Comparison of ENCODE assay signal across 10 cellular contexts in the genomic region with DNA sequence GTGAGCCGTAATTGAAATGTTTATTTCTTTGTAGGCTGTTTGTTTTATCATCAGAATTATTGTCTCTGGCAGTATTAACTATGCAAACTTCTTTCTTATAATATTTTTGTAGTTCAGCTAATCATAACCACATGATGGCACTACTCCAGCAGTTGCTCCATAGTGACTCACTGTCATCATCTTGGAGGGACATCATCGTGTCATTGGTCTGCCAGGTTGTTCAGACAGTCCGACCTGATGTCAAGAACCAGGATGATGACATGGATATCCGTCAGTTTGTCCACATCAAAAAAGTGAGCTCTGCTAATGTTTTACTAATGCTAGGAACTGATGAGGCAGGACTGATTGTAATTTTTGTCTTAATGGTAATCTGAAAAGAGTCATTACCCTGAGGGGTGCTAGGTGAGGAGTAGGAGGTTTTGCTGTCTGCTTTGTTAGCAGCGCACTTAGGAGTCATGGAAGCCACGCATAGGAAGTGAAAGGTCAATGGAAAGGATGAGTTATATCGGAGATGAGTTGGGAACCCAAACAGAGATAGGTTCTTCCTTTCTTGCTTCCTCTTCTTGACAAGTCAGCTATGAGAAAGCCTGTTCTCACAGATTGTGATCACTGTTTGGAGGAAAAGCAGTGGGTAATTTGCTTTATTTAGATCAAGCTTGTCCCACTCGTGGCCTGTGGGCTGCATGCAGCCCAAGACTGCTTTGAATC. TPM values are rescaled to one million over a fixed set of nuclear protein-coding genes. Genes with fewer than 3 reads are reported as not detected.
DNase-seq lines count a peak whose midpoint lies in the region; ATAC-seq and TF ChIP-seq lines count a peak whose summit lies in the region.
"Had no signal": no experiment of that assay in that cellular context is flagged by ENCODE, and none has a peak within 500 bp of the region (broad histone marks: within the 10 kb centered on the region; RNA-seq: fewer than 3 reads in every experiment).

No MANE protein-coding gene starts in this region.

- H3K27me3 Mint-ChIP-seq in naive B cell (no peaks in the 10 kb centered on the region), CD14-positive monocyte (ENCODE audit: low read depth in 3 of 3) (no peaks in the 10 kb centered on the region)
- H3K27me3 Mint-ChIP-seq in activated naive CD4-positive, alpha-beta T cell treated with anti-CD3 and anti-CD28 coated beads, Interleukin-2, amount 10 ng/mL, durations not matched to agents 7 days and 5 days, result no peaks in the 10 kb centered on the region

- DNase-seq in naive B cell, result peak; percentile 33
- DNase-seq in NCI-H1105 (lab: John Stamatoyannopoulos, UW), result no peak
- DNase-seq in activated naive CD4-positive, alpha-beta T cell treated with anti-CD3 and anti-CD28 coated beads, Interleukin-2, amount 10 ng/mL, durations not matched to agents 7 days and 5 days, result no peak
- DNase-seq in NCI-H146 (lab: John Stamatoyannopoulos, UW), result no peak
- no peak for DNase-seq in CD14-positive monocyte (ENCODE audit: low spot score)
- DNase-seq: activated naive CD4-positive, alpha-beta T cell had no signal

- no peaks in the 10 kb centered on the region for H3K27me3 ChIP-seq in OCI-LY3 (ENCODE audit: low read depth, low read length)

- no peaks in the 10 kb centered on the region for H3K9me3 ChIP-seq in OCI-LY3 (ENCODE audit: insufficient read depth, low read length)

- peak overlapping the region; percentile 81 for H3K27ac ChIP-seq in OCI-LY3 (ENCODE audit: low read length)
- H3K27ac ChIP-seq: KMS-11 had no signal

- peaks cover 0 to 2% (median 0%) of the 10 kb centered on the region in 7 donors for H3K9me3 Mint-ChIP-seq in naive B cell
- H3K9me3 Mint-ChIP-seq in activated naive CD4-positive, alpha-beta T cell treated with anti-CD3 and anti-CD28 coated beads, Interleukin-2, amount 10 ng/mL, durations not matched to agents 7 days and 5 days, result no peaks in the 10 kb centered on the region
- no peaks in the 10 kb centered on the region for H3K9me3 Mint-ChIP-seq in CD14-positive monocyte

- H3K4me1 Mint-ChIP-seq in naive B cell, result peaks cover 48 to 81% (median 49%) of the 10 kb centered on the region in 3 donors
- H3K4me1 Mint-ChIP-seq in activated naive CD4-positive, alpha-beta T cell treated with anti-CD3 and anti-CD28 coated beads, Interleukin-2, amount 10 ng/mL, durations not matched to agents 7 days and 5 days, result no peaks in the 10 kb centered on the region
- H3K4me1 Mint-ChIP-seq in CD14-positive monocyte, result no peaks in the 10 kb centered on the region

- peak overlapping the region; percentile 88 for H3K4me2 ChIP-seq in OCI-LY3 (ENCODE audit: low read length)
- H3K4me2 ChIP-seq: KMS-11 had no signal

- H4K20me1 ChIP-seq in OCI-LY3 (ENCODE audit: insufficient read depth, low read length), result peaks cover 18% of the 10 kb centered on the region

- intact Hi-C loops in CD14-positive monocyte (cut with micrococcal nuclease), result no loop called here

- TF ChIP-seq CTCF in OCI-LY3 (IDR thresholded peaks at IDR 0.05; ENCODE audit: low read depth, low read length), result peak; percentile 39
- no peak for TF ChIP-seq CTCF in CD14-positive monocyte (IDR thresholded peaks at IDR 0.05)

- H3K36me3 Mint-ChIP-seq in naive B cell (peaks cover 9 to 10% of the 10 kb centered on the region in 2 donors), CD14-positive monocyte (peaks cover 64 to 81% of the 10 kb centered on the region in 2 donors)
- H3K36me3 Mint-ChIP-seq in activated naive CD4-positive, alpha-beta T cell treated with anti-CD3 and anti-CD28 coated beads, Interleukin-2, amount 10 ng/mL, durations not matched to agents 7 days and 5 days, result peaks cover 47% of the 10 kb centered on the region

- H3K4me3 ChIP-seq in OCI-LY3 (ENCODE audit: low read length), result peak overlapping the region; percentile 56

- peaks cover 18% of the 10 kb centered on the region; the same call in 1 of the 2 replicates for H3K79me2 ChIP-seq in OCI-LY3 (ENCODE audit: low read length)

- CTCF ChIA-PET in activated naive CD4-positive, alpha-beta T cell treated with anti-CD3 and anti-CD28 coated beads, Interleukin-2, amount 10 ng/mL, durations not matched to agents 7 days and 5 days (lab: Charles Lee), result interaction anchor here (0.7 kb wide), 1 partner anchor 61 kb away, joined by 3 read pairs; the partner anchor contains the start of gene IDH1

- peak overlapping the region; percentile 39 to 90 (median 76) for H3K4me3 Mint-ChIP-seq in naive B cell
- no peak overlapping the region for H3K4me3 Mint-ChIP-seq in activated naive CD4-positive, alpha-beta T cell treated with anti-CD3 and anti-CD28 coated beads, Interleukin-2, amount 10 ng/mL, durations not matched to agents 7 days and 5 days
- H3K4me3 Mint-ChIP-seq in CD14-positive monocyte, result no peak overlapping the region

- H3K4me1 ChIP-seq in OCI-LY3 (ENCODE audit: low read length), result peaks cover 63% of the 10 kb centered on the region

- peak overlapping the region; percentile 32; the same call in 1 of the 2 replicates for H3K9ac ChIP-seq in OCI-LY3 (ENCODE audit: low read length)
- H3K9ac ChIP-seq: KMS-11 had no signal

- ATAC-seq in GM18519 (IDR thresholded peaks at IDR 0.05; ENCODE audit: low FRiP score, unreplicated experiment) (peak; percentile 54), HG02571 (IDR thresholded peaks at IDR 0.05; ENCODE audit: unreplicated experiment) (peak; percentile 57), naive B cell (ENCODE audit: low read depth in 2 of 2) (peak; percentile 34 to 46)

- peaks cover 32% of the 10 kb centered on the region for H3K36me3 ChIP-seq in OCI-LY3 (replicated peaks; ENCODE audit: low read depth, low read length)

- no peak overlapping the region for H2AFZ ChIP-seq in OCI-LY3 (ENCODE audit: low read depth, low read length)

- H3K27ac Mint-ChIP-seq in naive B cell, result peak overlapping the region; percentile 43 to 98 (median 96)
- no peak overlapping the region for H3K27ac Mint-ChIP-seq in activated naive CD4-positive, alpha-beta T cell treated with anti-CD3 and anti-CD28 coated beads, Interleukin-2, amount 10 ng/mL, durations not matched to agents 7 days and 5 days
- H3K27ac Mint-ChIP-seq in CD14-positive monocyte, result peak overlapping the region in 2 of 7 donors; percentile 2 to 55

RNA-seq across cellular contexts. Expression of gene PIKFYVE, which starts 49.2 kb away (rescaled TPM):
- polyA plus RNA-seq in naive B cell (ENCODE audit: low read depth in 6 of 6) (10 to 100 TPM in 5 of 6 donors, 1 to 10 TPM in 1; 3.6 to 16.8 (median 13.9) TPM), CD14-positive monocyte (1 to 10 TPM; 3.5 to 6.2 TPM)

Comparison
In these comparisons a context has a peak if more than half of its experiments do, and no peak if none do; other contexts are left out.
1. H3K4me3 Mint-ChIP-seq: peak in naive B cell (8 of 8); none in activated naive CD4-positive, alpha-beta T cell treated with anti-CD3 and anti-CD28 coated beads, Interleukin-2, amount 10 ng/mL, durations not matched to agents 7 days and 5 days (single experiment) and CD14-positive monocyte (0 of 2).
2. Peak in every context shown above with its lines, with median percentiles within 50 percentile points of each other: ATAC-seq.